7 cellular contexts compared by ENCODE assay signal in genomic region chr3:166425021-166425420, GRCh38.
"Had no signal": no experiment of that assay in that cellular context is flagged by ENCODE, and none has a peak within 500 bp of the region (broad histone marks: within the 10 kb centered on the region; RNA-seq: fewer than 3 reads in every experiment).

No MANE protein-coding gene starts in this region.

- FAIRE-seq: GM12878, GM12891, GM12892, GM18507, GM19239 had no signal

- DNase-seq: GDM1, GF-D8 had no signal

- H3K4me3 ChIP-seq: GM12878 had no signal
